10 cellular contexts compared by ENCODE assay signal in genomic region chr22:46764140-46764680, GRCh38. TPM values are rescaled to one million over a fixed set of nuclear protein-coding genes. Genes with fewer than 3 reads are reported as not detected.
A peak's percentile ranks its signal among the peaks of the same experiment; 100 is the strongest.
DNase-seq lines count a peak whose midpoint lies in the region; ATAC-seq, FAIRE-seq and TF ChIP-seq lines count a peak whose summit lies in the region.
"Had no signal": no experiment of that assay in that cellular context is flagged by ENCODE, and none has a peak within 500 bp of the region (broad histone marks: within the 10 kb centered on the region; RNA-seq: fewer than 3 reads in every experiment).

No MANE protein-coding gene starts in this region.

- peak overlapping the region; percentile 96 for H3K4me2 ChIP-seq in keratinocyte (ENCODE audit: control insufficient read depth, extremely low read depth, insufficient read depth, low read depth, low read length)

- H3K27me3 ChIP-seq in left ventricle myocardium inferior (ENCODE audit: low read depth) (no peaks in the 10 kb centered on the region), keratinocyte (ENCODE audit: control insufficient read depth, extremely low read depth, insufficient read depth, low read length) (no peaks in the 10 kb centered on the region), upper lobe of right lung (no peaks in the 10 kb centered on the region)

- ATAC-seq in left ventricle myocardium superior = no peak
- ATAC-seq in activated B cell treated with CpG ODN at 0.5 μM for 24 hours (ENCODE audit: low read depth) = peak; percentile 5
- no peak for ATAC-seq in upper lobe of right lung
- ATAC-seq: left cardiac atrium had no signal

- TF ChIP-seq CTCF in left ventricle myocardium inferior (IDR thresholded peaks at IDR 0.05; ENCODE audit: borderline replicate concordance) (no peak), activated B cell treated with CpG ODN at 0.5 μM for 24 hours (IDR thresholded peaks at IDR 0.05) (no peak), keratinocyte (optimal IDR thresholded peaks at IDR 0.05 in 1 of 3, IDR thresholded peaks at IDR 0.05 in 1 of 3, conservative IDR thresholded peaks at IDR 0.05 in 1 of 3; ENCODE audit: extremely low read depth in 1 of 3, insufficient read depth in 2 of 3, low read length in 3 of 3) (no peak), upper lobe of right lung (IDR thresholded peaks at IDR 0.05) (no peak)

- H3K27me3 Mint-ChIP-seq in activated B cell treated with CpG ODN at 0.5 μM for 24 hours = no peaks in the 10 kb centered on the region

- H3K4me1 ChIP-seq in left ventricle myocardium inferior (peaks cover 77% of the 10 kb centered on the region), keratinocyte (ENCODE audit: control insufficient read depth, extremely low read depth, insufficient read depth, low read length) (peaks cover 15% of the 10 kb centered on the region), upper lobe of right lung (peaks cover 13% of the 10 kb centered on the region)

- H3K9me3 Mint-ChIP-seq in activated B cell treated with CpG ODN at 0.5 μM for 24 hours = no peaks in the 10 kb centered on the region

- H3K4me3 ChIP-seq in left ventricle myocardium inferior = peak overlapping the region; percentile 99
- H3K4me3 ChIP-seq in keratinocyte (ENCODE audit: control insufficient read depth in 2 of 3, extremely low read depth in 1 of 3, insufficient read depth in 2 of 3, low read depth in 1 of 3, low read length in 3 of 3) = no peak overlapping the region
- H3K4me3 ChIP-seq in upper lobe of right lung = peak overlapping the region; percentile 94

- peaks cover 45% of the 10 kb centered on the region for H3K36me3 Mint-ChIP-seq in activated B cell treated with CpG ODN at 0.5 μM for 24 hours (ENCODE audit: low read depth)

- H4K20me1 ChIP-seq in keratinocyte (ENCODE audit: control insufficient read depth, extremely low read depth, insufficient read depth, low read length) = no peaks in the 10 kb centered on the region

- peaks cover 71% of the 10 kb centered on the region for H3K4me1 Mint-ChIP-seq in activated B cell treated with CpG ODN at 0.5 μM for 24 hours

- POLR2A ChIA-PET in activated B cell treated with CpG ODN at 0.5 μM for 24 hours (lab: Charles Lee) = interaction anchor here (0.7 to 6.2 kb wide), 8 partner anchors 10 to 178 kb away, joined by 3 to 273 read pairs (median 17); partner anchors contain the start of gene CERK

- no peak overlapping the region for H2AFZ ChIP-seq in keratinocyte (ENCODE audit: control insufficient read depth, low read length)

- H3K9me3 ChIP-seq in left ventricle myocardium inferior (replicated peaks) (no peaks in the 10 kb centered on the region), keratinocyte (ENCODE audit: control insufficient read depth, low read depth, low read length) (no peaks in the 10 kb centered on the region), upper lobe of right lung (no peaks in the 10 kb centered on the region)

- dilution Hi-C loops in keratinocyte (cut with MboI; ENCODE audit: extremely low pct_ligation_motif_present, low sequenced_read_pairs) = no loop called here

- no peak overlapping the region for H3K9ac ChIP-seq in keratinocyte (ENCODE audit: control insufficient read depth, extremely low read depth, insufficient read depth, low read length)

- H3K79me2 ChIP-seq in keratinocyte (ENCODE audit: control insufficient read depth, insufficient read depth, low read length) = peaks cover 67% of the 10 kb centered on the region

- CTCF ChIA-PET in activated B cell treated with CpG ODN at 0.5 μM for 24 hours (lab: Charles Lee) = interaction anchor here (1.1 to 11.6 kb wide), 3 partner anchors 12 to 201 kb away, joined by 3 to 266 read pairs (median 78); no protein-coding TSS in a partner anchor

- H3K4me3 Mint-ChIP-seq in activated B cell treated with CpG ODN at 0.5 μM for 24 hours = peak overlapping the region; percentile 99

- DNase-seq in left ventricle myocardium inferior (no peak), left ventricle myocardium superior (no peak), activated B cell treated with CpG ODN at 0.5 μM for 24 hours (no peak), keratinocyte (ENCODE audit: low read depth, low spot score) (no peak), upper lobe of right lung (no peak), NCI-H1436 treated with DMSO at 0.1 percent for 48 hours (lab: John Stamatoyannopoulos, UW) (no peak), mesenteric fat pad (ENCODE audit: low spot score) (no peak), NCI-H2171 (lab: John Stamatoyannopoulos, UW) (no peak)
- DNase-seq: left cardiac atrium had no signal

- H3K36me3 ChIP-seq in left ventricle myocardium inferior (no peaks in the 10 kb centered on the region), keratinocyte (ENCODE audit: control insufficient read depth in 2 of 2, extremely low read depth in 1 of 2, insufficient read depth in 2 of 2, low read length in 2 of 2) (peaks cover 0 to 1% of the 10 kb centered on the region in 2 experiments), upper lobe of right lung (no peaks in the 10 kb centered on the region)

- H3K27ac Mint-ChIP-seq in activated B cell treated with CpG ODN at 0.5 μM for 24 hours = peak overlapping the region; percentile 99

- intact Hi-C loops in left ventricle myocardium inferior (cut with micrococcal nuclease) (no loop called here), left ventricle myocardium superior (cut with micrococcal nuclease) (no loop called here), activated B cell treated with CpG ODN at 0.5 μM for 24 hours (cut with micrococcal nuclease) (loop anchor here (10.0 kb wide), 1 partner anchor 729 kb away; no protein-coding TSS in a partner anchor), upper lobe of right lung (cut with DNase I) (no loop called here)

- H3K9me1 ChIP-seq in keratinocyte (ENCODE audit: control insufficient read depth, extremely low read depth, insufficient read depth, low read length) = no peaks in the 10 kb centered on the region

- FAIRE-seq in keratinocyte (lab: Jason Lieb, UNC) = no peak

- H3K27ac ChIP-seq in left ventricle myocardium inferior (replicated peaks) (no peak overlapping the region), keratinocyte (ENCODE audit: control insufficient read depth, insufficient read depth, low read length) (no peak overlapping the region), upper lobe of right lung (no peak overlapping the region)
- H3K27ac ChIP-seq: C4-2B had no signal

RNA-seq across cellular contexts. Expression of gene TBC1D22A, which starts 1.8 kb away (rescaled TPM):
- total RNA-seq in left ventricle myocardium inferior (16.2 TPM), left ventricle myocardium superior (15.8 TPM), activated B cell treated with CpG ODN at 0.5 μM for 24 hours (73.0 and 85.9 TPM in 2 replicates), upper lobe of right lung (31.3 TPM), mesenteric fat pad (24.5 TPM)
- 17.7 to 22.7 TPM (median 20.9 TPM) in 3 replicates for polyA plus RNA-seq in keratinocyte
- 25.3 TPM for polyA plus RNA-seq in keratinocyte (2011; ENCODE audit: low read depth)
- polyA plus RNA-seq in keratinocyte (2011; cell fraction: cytosol; rRNA removed) = 20.4 and 25.8 TPM in 2 replicates
- polyA plus RNA-seq in keratinocyte (2011; cell fraction: nucleus; rRNA removed) = 16.9 and 19.1 TPM in 2 replicates
- polyA plus RNA-seq in keratinocyte (2012; ENCODE audit: low replicate concordance) = 15.0 and 23.9 TPM in 2 replicates
- 14.2 to 21.3 TPM (median 14.7 TPM) in 3 replicates for polyA minus RNA-seq in keratinocyte
- 19.6 TPM for polyA minus RNA-seq in keratinocyte (2011; cell fraction: cytosol; rRNA and poly(A)+ RNA removed)
- polyA minus RNA-seq in keratinocyte (2011; cell fraction: nucleus; rRNA and poly(A)+ RNA removed) = 11.9 and 20.6 TPM in 2 replicates

RNA-seq across cellular contexts. Expression of gene CERK, which starts 26.2 kb away (rescaled TPM):
- total RNA-seq in left ventricle myocardium inferior (76.9 TPM), left ventricle myocardium superior (87.5 TPM), activated B cell treated with CpG ODN at 0.5 μM for 24 hours (13.8 and 16.9 TPM in 2 replicates), upper lobe of right lung (28.1 TPM), mesenteric fat pad (30.8 TPM)
- polyA plus RNA-seq in keratinocyte = 11.7 to 12.7 TPM (median 11.9 TPM) in 3 replicates
- polyA plus RNA-seq in keratinocyte (2011; ENCODE audit: low read depth) = 10.3 TPM
- 7.9 and 9.0 TPM in 2 replicates for polyA plus RNA-seq in keratinocyte (2011; cell fraction: cytosol; rRNA removed)
- 8.3 and 9.7 TPM in 2 replicates for polyA plus RNA-seq in keratinocyte (2011; cell fraction: nucleus; rRNA removed)
- polyA plus RNA-seq in keratinocyte (2012; ENCODE audit: low replicate concordance) = 11.7 and 12.5 TPM in 2 replicates
- polyA minus RNA-seq in keratinocyte = 19.9 to 24.0 TPM (median 20.7 TPM) in 3 replicates
- 20.1 TPM for polyA minus RNA-seq in keratinocyte (2011; cell fraction: cytosol; rRNA and poly(A)+ RNA removed)
- 7.1 and 9.8 TPM in 2 replicates for polyA minus RNA-seq in keratinocyte (2011; cell fraction: nucleus; rRNA and poly(A)+ RNA removed)

Comparison
In these comparisons a context has a peak if more than half of its experiments do, and no peak if none do; other contexts are left out.
1. H3K4me3 ChIP-seq: peak in left ventricle myocardium inferior (single experiment) and upper lobe of right lung (single experiment); none in keratinocyte (0 of 3).